Comparison of ENCODE assay signal across 11 cellular contexts in genomic region chr5:137470111-137470920, GRCh38. TPM values are rescaled to one million over a fixed set of nuclear protein-coding genes. Genes with fewer than 3 reads are reported as not detected.
A peak's percentile ranks its signal among the peaks of the same experiment; 100 is the strongest.
DNase-seq lines count a peak whose midpoint lies in the region; ATAC-seq and TF ChIP-seq lines count a peak whose summit lies in the region.
"Had no signal": no experiment of that assay in that cellular context is flagged by ENCODE, and none has a peak within 500 bp of the region (broad histone marks: within the 10 kb centered on the region; RNA-seq: fewer than 3 reads in every experiment).

No MANE protein-coding gene starts in this region.

- no peak overlapping the region for H3K4me3 ChIP-seq in testis

- DNase-seq in HK-2 (ENCODE audit: unreplicated experiment) (peak; percentile 68), amniotic epithelial cell (ENCODE audit: low read depth) (peak; percentile 96), glomerular visceral epithelial cell (ENCODE audit: extremely low spot score) (peak; percentile 92), testis (peak; percentile 50), posterior cingulate gyrus (no peak)
- DNase-seq in activated CD4-positive, alpha-beta T cell treated with anti-CD3 and anti-CD28 coated beads, Interleukin-2, amount 10 ng/mL, durations not matched to agents 7 days and 5 days = no peak
- DNase-seq: activated CD4-positive, alpha-beta T cell treated with anti-CD3 and anti-CD28 coated beads, Interleukin-2, amount 50 U/mL, for 48 hours; midbrain; NCI-H2029 treated with DMSO at 0.1 percent for 48 hours had no signal

- H3K27ac ChIP-seq in testis = peak overlapping the region; percentile 3 to 14

- intact Hi-C loops in testis (cut with DNase I; ENCODE audit: low total_unique reads) (no loop called here), posterior cingulate gyrus (cut with DNase I) (no loop called here)

- ATAC-seq in HG02852 (IDR thresholded peaks at IDR 0.05; ENCODE audit: unreplicated experiment) = no peak

- H3K4me1 ChIP-seq in testis = peaks cover 3% of the 10 kb centered on the region

- peaks cover 18% of the 10 kb centered on the region for H3K27me3 Mint-ChIP-seq in activated CD4-positive, alpha-beta T cell treated with anti-CD3 and anti-CD28 coated beads, Interleukin-2, amount 10 ng/mL, durations not matched to agents 7 days and 5 days

- H3K9me3 ChIP-seq in testis = no peaks in the 10 kb centered on the region

- H3K36me3 ChIP-seq in testis (ENCODE audit: low read depth, missing control alignments) = no peaks in the 10 kb centered on the region

- 68 to 70% methylated on average over 5 of the region's 5 CpGs for WGBS in testis, 2 donors

- no peaks in the 10 kb centered on the region for H3K27me3 ChIP-seq in testis

- POLR2A ChIA-PET in activated CD4-positive, alpha-beta T cell treated with anti-CD3 and anti-CD28 coated beads, Interleukin-2, amount 10 ng/mL, durations not matched to agents 7 days and 5 days (lab: Charles Lee) = no interaction called here

- no peaks in the 10 kb centered on the region for H3K36me3 Mint-ChIP-seq in activated CD4-positive, alpha-beta T cell treated with anti-CD3 and anti-CD28 coated beads, Interleukin-2, amount 10 ng/mL, durations not matched to agents 7 days and 5 days (ENCODE audit: low read depth)

- TF ChIP-seq POLR2A in testis (IDR thresholded peaks at IDR 0.05) = no peak

- CTCF ChIA-PET in activated CD4-positive, alpha-beta T cell treated with anti-CD3 and anti-CD28 coated beads, Interleukin-2, amount 10 ng/mL, durations not matched to agents 7 days and 5 days (lab: Charles Lee) = interaction anchor here (0.6 kb wide), 1 partner anchor 19 kb away, joined by 3 read pairs; no protein-coding TSS in a partner anchor

- no peak overlapping the region for H3K27ac Mint-ChIP-seq in activated CD4-positive, alpha-beta T cell treated with anti-CD3 and anti-CD28 coated beads, Interleukin-2, amount 10 ng/mL, durations not matched to agents 7 days and 5 days
- H3K27ac Mint-ChIP-seq: stimulated activated naive CD8-positive, alpha-beta T cell treated with anti-CD3 and anti-CD28 coated beads, Interleukin-15, Interleukin-2, amounts not matched to agents 100 ng/mL and 50 ng/mL, for 24 hours had no signal

- H3K4me1 Mint-ChIP-seq in activated CD4-positive, alpha-beta T cell treated with anti-CD3 and anti-CD28 coated beads, Interleukin-2, amount 10 ng/mL, durations not matched to agents 7 days and 5 days = no peaks in the 10 kb centered on the region

- H3K4me3 Mint-ChIP-seq in activated CD4-positive, alpha-beta T cell treated with anti-CD3 and anti-CD28 coated beads, Interleukin-2, amount 10 ng/mL, durations not matched to agents 7 days and 5 days = no peak overlapping the region
- H3K4me3 Mint-ChIP-seq: stimulated activated naive CD8-positive, alpha-beta T cell treated with anti-CD3 and anti-CD28 coated beads, Interleukin-15, Interleukin-2, amounts not matched to agents 100 ng/mL and 50 ng/mL, for 24 hours had no signal

- TF ChIP-seq CTCF in testis (IDR thresholded peaks at IDR 0.05) = no peak

- H3K9me3 Mint-ChIP-seq in activated CD4-positive, alpha-beta T cell treated with anti-CD3 and anti-CD28 coated beads, Interleukin-2, amount 10 ng/mL, durations not matched to agents 7 days and 5 days = no peaks in the 10 kb centered on the region
- H3K9me3 Mint-ChIP-seq: stimulated activated naive CD8-positive, alpha-beta T cell treated with anti-CD3 and anti-CD28 coated beads, Interleukin-15, Interleukin-2, amounts not matched to agents 100 ng/mL and 50 ng/mL, for 24 hours had no signal

RNA-seq across cellular contexts. Expression of gene SPOCK1, which starts 28.8 kb away (rescaled TPM):
- total RNA-seq in testis = 100 to 1,000 TPM in 1 of 2 donors, 10 to 100 TPM in 1; 63.8 to 111 TPM
- 101 TPM for polyA plus RNA-seq in testis (ENCODE audit: insufficient read depth, low read depth, low replicate concordance)
- total RNA-seq in activated CD4-positive, alpha-beta T cell treated with anti-CD3 and anti-CD28 coated beads, Interleukin-2, amount 10 ng/mL, durations not matched to agents 7 days and 5 days = under 1 TPM; 0.15 to 0.31 TPM

Comparison
In these comparisons a context has a peak if more than half of its experiments do, and no peak if none do; other contexts are left out.
1. DNase-seq: peak in HK-2 (single experiment), amniotic epithelial cell (single experiment), glomerular visceral epithelial cell (single experiment) and testis (single experiment); none in posterior cingulate gyrus (0 of 10) and activated CD4-positive, alpha-beta T cell treated with anti-CD3 and anti-CD28 coated beads, Interleukin-2, amount 10 ng/mL, durations not matched to agents 7 days and 5 days (single experiment).
2. RNA of gene SPOCK1, which starts 28.8 kb away (total RNA-seq): 63.8 to 111 TPM in testis; 0.15 to 0.31 TPM in activated CD4-positive, alpha-beta T cell treated with anti-CD3 and anti-CD28 coated beads, Interleukin-2, amount 10 ng/mL, durations not matched to agents 7 days and 5 days; every median in the first group is over 10 times any median in the second.